In the genomic region with DNA sequence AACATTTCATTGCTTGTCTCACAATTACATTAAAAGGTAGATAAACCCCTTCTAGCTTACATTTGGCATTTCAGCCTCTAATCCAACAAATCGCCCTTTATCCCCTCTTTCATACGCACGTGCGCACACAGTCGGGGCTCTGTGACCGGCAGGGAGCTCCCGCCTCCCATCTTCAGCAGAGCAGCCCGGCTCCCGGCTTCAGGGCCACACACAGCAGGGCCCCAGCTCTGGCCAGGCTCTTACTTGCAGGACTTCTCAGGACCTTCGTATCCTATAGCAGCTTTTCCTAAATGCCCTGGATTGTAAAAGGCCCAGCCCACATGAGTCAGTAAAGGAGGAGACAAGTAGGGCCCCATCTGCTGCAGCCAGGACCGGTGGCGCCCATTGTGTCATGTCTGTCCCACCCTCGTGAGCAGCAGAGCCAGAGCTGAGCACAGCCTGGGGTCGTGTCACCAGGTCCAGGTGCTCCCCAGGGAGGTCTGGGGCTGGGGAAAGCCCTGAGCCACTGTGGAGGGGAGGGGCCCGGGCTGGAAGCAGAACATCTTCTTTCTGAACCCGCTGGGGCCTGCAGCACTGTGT, we compare ENCODE assay signal across 19 cellular contexts.
DNase-seq lines count a peak whose midpoint lies in the region; ATAC-seq, FAIRE-seq and TF ChIP-seq lines count a peak whose summit lies in the region.
"Had no signal": no experiment of that assay in that cellular context is flagged by ENCODE, and none has a peak within 500 bp of the region (broad histone marks: within the 10 kb centered on the region; RNA-seq: fewer than 3 reads in every experiment).

No MANE protein-coding gene starts in this region.

- no peak for ATAC-seq in GM23338
- ATAC-seq in RWPE2 (ENCODE audit: low read depth) = 0 out of 3 replicates have a peak, but pooled peaks have one; percentile 10
- no peak for ATAC-seq in GM19351 (IDR thresholded peaks at IDR 0.05; ENCODE audit: unreplicated experiment)
- ATAC-seq: Right ventricle myocardium inferior had no signal

- H3K27ac Mint-ChIP-seq in GM23338 (no peak overlapping the region), neural progenitor cell (no peak overlapping the region)
- H3K27ac Mint-ChIP-seq: CD4-positive, CD25-positive, alpha-beta regulatory T cell; HFFc6 had no signal

- no peak overlapping the region for H3K9ac ChIP-seq in neural progenitor cell

- H3K9me3 Mint-ChIP-seq in GM23338 = no peaks in the 10 kb centered on the region; the same call in 2 of the 3 replicates
- H3K9me3 Mint-ChIP-seq in neural progenitor cell = no peaks in the 10 kb centered on the region

- H3K36me3 Mint-ChIP-seq in GM23338 (ENCODE audit: low read depth) = no peaks in the 10 kb centered on the region
- H3K36me3 Mint-ChIP-seq in neural progenitor cell = no peaks in the 10 kb centered on the region
- H3K36me3 Mint-ChIP-seq: CD4-positive, CD25-positive, alpha-beta regulatory T cell had no signal

- FAIRE-seq in D721Med (lab: Jason Lieb, UNC) = no peak
- FAIRE-seq: G401.6, GM12892, RCC 7860 had no signal

- no peaks in the 10 kb centered on the region; the same call in 2 of the 3 replicates for H3K4me1 Mint-ChIP-seq in GM23338
- peaks cover 3% of the 10 kb centered on the region for H3K4me1 Mint-ChIP-seq in neural progenitor cell

- H3K27ac ChIP-seq in GM23338 (ENCODE audit: low read depth) (no peak overlapping the region), RWPE2 (ENCODE audit: poor library complexity, severe bottlenecking) (no peak overlapping the region), neural progenitor cell (no peak overlapping the region)
- H3K27ac ChIP-seq: SJSA1 had no signal

- no peak overlapping the region for H3K4me3 ChIP-seq in GM23338
- no peak overlapping the region for H3K4me3 ChIP-seq in RWPE2 (ENCODE audit: severe bottlenecking)
- H3K4me3 ChIP-seq in neural progenitor cell = no peak overlapping the region
- H3K4me3 ChIP-seq: MG63, SJSA1 had no signal

- no peak overlapping the region for H3K4me2 ChIP-seq in GM23338
- no peak overlapping the region for H3K4me2 ChIP-seq in neural progenitor cell

- DNase-seq in GM23338 (ENCODE audit: low spot score) (no peak), HT1080 (ENCODE audit: low read depth) (peak; percentile 10), RWPE2 (ENCODE audit: low spot score) (no peak), neural progenitor cell (ENCODE audit: low spot score) (peak; percentile 26), NCI-H446 treated with DMSO at 0.1 percent for 48 hours (lab: John Stamatoyannopoulos, UW) (no peak), D721Med (ENCODE audit: insufficient read length, low spot score) (no peak)
- DNase-seq: CD4-positive, CD25-positive, alpha-beta regulatory T cell; DMS153; H7; HFFc6; MG63; NCI-H1436; NCI-H2029 had no signal

- H3K27me3 ChIP-seq in GM23338 (ENCODE audit: insufficient read depth) (no peaks in the 10 kb centered on the region), RWPE2 (ENCODE audit: insufficient read depth, poor library complexity, severe bottlenecking) (no peaks in the 10 kb centered on the region), neural progenitor cell (no peaks in the 10 kb centered on the region)
- H3K27me3 ChIP-seq: MG63, SJSA1 had no signal

- TF ChIP-seq CTCF in GM23338 (conservative IDR thresholded peaks at IDR 0.05; ENCODE audit: low read depth in 2 of 2) (no peak), RWPE2 (IDR thresholded peaks at IDR 0.05; ENCODE audit: poor library complexity, severe bottlenecking) (no peak), neural progenitor cell (IDR thresholded peaks at IDR 0.05) (no peak), D721Med (IDR thresholded peaks at IDR 0.05; ENCODE audit: insufficient read depth, missing control alignments) (no peak)

- H3F3A ChIP-seq in GM23338 (replicated peaks; ENCODE audit: low read depth) (no peaks in the 10 kb centered on the region), neural progenitor cell (ENCODE audit: low read depth) (no peaks in the 10 kb centered on the region)

- H3K4me3 Mint-ChIP-seq in GM23338 = no peak overlapping the region
- H3K4me3 Mint-ChIP-seq in neural progenitor cell = no peak overlapping the region
- H3K4me3 Mint-ChIP-seq: CD4-positive, CD25-positive, alpha-beta regulatory T cell; HFFc6 had no signal

- 0 out of 2 replicates have a peak overlapping the region, but pooled peaks have one; percentile 56 for H2AFZ ChIP-seq in GM23338
- H2AFZ ChIP-seq in neural progenitor cell (replicated peaks) = no peak overlapping the region

- H3K9me3 ChIP-seq in RWPE2 (ENCODE audit: severe bottlenecking) = no peaks in the 10 kb centered on the region
- no peaks in the 10 kb centered on the region for H3K9me3 ChIP-seq in neural progenitor cell (ENCODE audit: low read depth)
- H3K9me3 ChIP-seq: MG63, SJSA1 had no signal

- H3K4me1 ChIP-seq in GM23338 (ENCODE audit: insufficient read depth) (no peaks in the 10 kb centered on the region), RWPE2 (ENCODE audit: insufficient read depth, poor library complexity, severe bottlenecking) (no peaks in the 10 kb centered on the region), neural progenitor cell (no peaks in the 10 kb centered on the region)
- H3K4me1 ChIP-seq: SJSA1 had no signal

- H3K79me2 ChIP-seq in GM23338 (replicated peaks; ENCODE audit: insufficient read depth) (no peaks in the 10 kb centered on the region), neural progenitor cell (ENCODE audit: low read depth) (no peaks in the 10 kb centered on the region)

- H3K27me3 Mint-ChIP-seq in GM23338 (ENCODE audit: insufficient read depth, low read depth, poor library complexity) (peaks cover 10% of the 10 kb centered on the region), neural progenitor cell (ENCODE audit: insufficient read depth, low read depth) (peaks cover 8% of the 10 kb centered on the region)
- H3K27me3 Mint-ChIP-seq: CD4-positive, CD25-positive, alpha-beta regulatory T cell had no signal

- H4K20me1 ChIP-seq in GM23338 (replicated peaks; ENCODE audit: insufficient read depth) (no peaks in the 10 kb centered on the region), neural progenitor cell (ENCODE audit: low read depth) (no peaks in the 10 kb centered on the region)

- H3K36me3 ChIP-seq in GM23338 (ENCODE audit: insufficient read depth) = no peaks in the 10 kb centered on the region
- H3K36me3 ChIP-seq in RWPE2 (ENCODE audit: low read depth) = no peaks in the 10 kb centered on the region
- H3K36me3 ChIP-seq in neural progenitor cell = no peaks in the 10 kb centered on the region
- H3K36me3 ChIP-seq: MG63, SJSA1 had no signal

- H3K9me2 ChIP-seq in GM23338 (ENCODE audit: insufficient read depth) = no peaks in the 10 kb centered on the region

TF ChIP-seq in GM23338, 12 proteins besides CTCF, POLR2A, EP300 and RAD21 (continues in another document):
- TF ChIP-seq, protein P1, sequence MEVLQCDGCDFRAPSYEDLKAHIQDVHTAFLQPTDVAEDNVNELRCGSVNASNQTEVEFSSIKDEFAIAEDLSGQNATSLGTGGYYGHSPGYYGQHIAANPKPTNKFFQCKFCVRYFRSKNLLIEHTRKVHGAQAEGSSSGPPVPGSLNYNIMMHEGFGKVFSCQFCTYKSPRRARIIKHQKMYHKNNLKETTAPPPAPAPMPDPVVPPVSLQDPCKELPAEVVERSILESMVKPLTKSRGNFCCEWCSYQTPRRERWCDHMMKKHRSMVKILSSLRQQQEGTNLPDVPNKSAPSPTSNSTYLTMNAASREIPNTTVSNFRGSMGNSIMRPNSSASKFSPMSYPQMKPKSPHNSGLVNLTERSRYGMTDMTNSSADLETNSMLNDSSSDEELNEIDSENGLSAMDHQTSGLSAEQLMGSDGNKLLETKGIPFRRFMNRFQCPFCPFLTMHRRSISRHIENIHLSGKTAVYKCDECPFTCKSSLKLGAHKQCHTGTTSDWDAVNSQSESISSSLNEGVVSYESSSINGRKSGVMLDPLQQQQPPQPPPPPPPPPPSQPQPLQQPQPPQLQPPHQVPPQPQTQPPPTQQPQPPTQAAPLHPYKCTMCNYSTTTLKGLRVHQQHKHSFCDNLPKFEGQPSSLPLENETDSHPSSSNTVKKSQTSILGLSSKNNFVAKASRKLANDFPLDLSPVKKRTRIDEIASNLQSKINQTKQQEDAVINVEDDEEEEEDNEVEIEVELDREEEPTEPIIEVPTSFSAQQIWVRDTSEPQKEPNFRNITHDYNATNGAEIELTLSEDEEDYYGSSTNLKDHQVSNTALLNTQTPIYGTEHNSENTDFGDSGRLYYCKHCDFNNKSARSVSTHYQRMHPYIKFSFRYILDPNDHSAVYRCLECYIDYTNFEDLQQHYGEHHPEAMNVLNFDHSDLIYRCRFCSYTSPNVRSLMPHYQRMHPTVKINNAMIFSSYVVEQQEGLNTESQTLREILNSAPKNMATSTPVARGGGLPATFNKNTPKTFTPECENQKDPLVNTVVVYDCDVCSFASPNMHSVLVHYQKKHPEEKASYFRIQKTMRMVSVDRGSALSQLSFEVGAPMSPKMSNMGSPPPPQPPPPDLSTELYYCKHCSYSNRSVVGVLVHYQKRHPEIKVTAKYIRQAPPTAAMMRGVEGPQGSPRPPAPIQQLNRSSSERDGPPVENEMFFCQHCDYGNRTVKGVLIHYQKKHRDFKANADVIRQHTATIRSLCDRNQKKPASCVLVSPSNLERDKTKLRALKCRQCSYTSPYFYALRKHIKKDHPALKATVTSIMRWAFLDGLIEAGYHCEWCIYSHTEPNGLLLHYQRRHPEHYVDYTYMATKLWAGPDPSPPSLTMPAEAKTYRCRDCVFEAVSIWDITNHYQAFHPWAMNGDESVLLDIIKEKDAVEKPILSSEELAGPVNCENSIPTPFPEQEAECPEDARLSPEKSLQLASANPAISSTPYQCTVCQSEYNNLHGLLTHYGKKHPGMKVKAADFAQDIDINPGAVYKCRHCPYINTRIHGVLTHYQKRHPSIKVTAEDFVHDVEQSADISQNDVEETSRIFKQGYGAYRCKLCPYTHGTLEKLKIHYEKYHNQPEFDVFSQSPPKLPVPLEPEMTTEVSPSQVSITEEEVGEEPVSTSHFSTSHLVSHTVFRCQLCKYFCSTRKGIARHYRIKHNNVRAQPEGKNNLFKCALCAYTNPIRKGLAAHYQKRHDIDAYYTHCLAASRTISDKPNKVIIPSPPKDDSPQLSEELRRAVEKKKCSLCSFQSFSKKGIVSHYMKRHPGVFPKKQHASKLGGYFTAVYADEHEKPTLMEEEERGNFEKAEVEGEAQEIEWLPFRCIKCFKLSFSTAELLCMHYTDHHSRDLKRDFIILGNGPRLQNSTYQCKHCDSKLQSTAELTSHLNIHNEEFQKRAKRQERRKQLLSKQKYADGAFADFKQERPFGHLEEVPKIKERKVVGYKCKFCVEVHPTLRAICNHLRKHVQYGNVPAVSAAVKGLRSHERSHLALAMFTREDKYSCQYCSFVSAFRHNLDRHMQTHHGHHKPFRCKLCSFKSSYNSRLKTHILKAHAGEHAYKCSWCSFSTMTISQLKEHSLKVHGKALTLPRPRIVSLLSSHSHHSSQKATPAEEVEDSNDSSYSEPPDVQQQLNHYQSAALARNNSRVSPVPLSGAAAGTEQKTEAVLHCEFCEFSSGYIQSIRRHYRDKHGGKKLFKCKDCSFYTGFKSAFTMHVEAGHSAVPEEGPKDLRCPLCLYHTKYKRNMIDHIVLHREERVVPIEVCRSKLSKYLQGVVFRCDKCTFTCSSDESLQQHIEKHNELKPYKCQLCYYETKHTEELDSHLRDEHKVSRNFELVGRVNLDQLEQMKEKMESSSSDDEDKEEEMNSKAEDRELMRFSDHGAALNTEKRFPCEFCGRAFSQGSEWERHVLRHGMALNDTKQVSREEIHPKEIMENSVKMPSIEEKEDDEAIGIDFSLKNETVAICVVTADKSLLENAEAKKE (CRISPR knock-in tag; IDR thresholded peaks at IDR 0.05) = no peak
- TF ChIP-seq ZNF331 (CRISPR knock-in tag; IDR thresholded peaks at IDR 0.05; ENCODE audit: low read depth) = no peak

Comparison
In these comparisons a context has a peak if more than half of its experiments do, and no peak if none do; other contexts are left out.
1. DNase-seq: peak in HT1080 (single experiment) and neural progenitor cell (single experiment); none in GM23338 (single experiment), RWPE2 (single experiment), NCI-H446 treated with DMSO at 0.1 percent for 48 hours (single experiment) and D721Med (single experiment).